Comparison of ENCODE assay signal across 1 cellular context in genomic region chr3:168216851-168217250, GRCh38.
TF ChIP-seq lines count a peak whose summit lies in the region.

No MANE protein-coding gene starts in this region.

TF ChIP-seq in SK-N-SH treated with all-trans-retinoic acid at 6 μM for 48 hours, 23 proteins besides CTCF, POLR2A, EP300 and RAD21 (continued from another document):
- no peak for TF ChIP-seq CSRNP3 (CRISPR knock-in tag; IDR thresholded peaks at IDR 0.05)
- no peak for TF ChIP-seq ARNTL (CRISPR knock-in tag; IDR thresholded peaks at IDR 0.05; ENCODE audit: borderline replicate concordance, low read depth)
- no peak for TF ChIP-seq TOX (CRISPR knock-in tag; IDR thresholded peaks at IDR 0.05; ENCODE audit: borderline replicate concordance)
- TF ChIP-seq ZFP3 (CRISPR knock-in tag; IDR thresholded peaks at IDR 0.05), result no peak
- no peak for TF ChIP-seq ZNF565 (CRISPR knock-in tag; conservative IDR thresholded peaks at IDR 0.05; ENCODE audit: low read depth)
- TF ChIP-seq SNAI2 (CRISPR knock-in tag; IDR thresholded peaks at IDR 0.05), result no peak
- no peak for TF ChIP-seq ISL1 (CRISPR knock-in tag; IDR thresholded peaks at IDR 0.05)
- no peak for TF ChIP-seq PPARA (CRISPR knock-in tag; IDR thresholded peaks at IDR 0.05; ENCODE audit: borderline replicate concordance)
